ENCODE assay signal across 11 cellular contexts in genomic region chr2:103945083-103945482, GRCh38.
"Had no signal": no experiment of that assay in that cellular context is flagged by ENCODE, and none has a peak within 500 bp of the region (broad histone marks: within the 10 kb centered on the region; RNA-seq: fewer than 3 reads in every experiment).

No MANE protein-coding gene starts in this region.

- H3K4me3 Mint-ChIP-seq: GM23338, H9, HFFc6 had no signal

- DNase-seq: GM23248, GOT3, H7, H9, HCEC 1CT, HFFc6 had no signal

- FAIRE-seq: H1, H54 had no signal

- H3K9ac ChIP-seq: GM23248 had no signal

- H3K4me1 ChIP-seq: HAP-1 had no signal

- H2AFZ ChIP-seq: GM23248, GM23338 had no signal

- ATAC-seq: GM23338, HCT116 had no signal

- H3K27ac ChIP-seq: GM23248 had no signal

- H3K4me1 Mint-ChIP-seq: GM23338, H9 had no signal

- H3K27ac Mint-ChIP-seq: GM23338, H9, HFFc6 had no signal

- H3K36me3 ChIP-seq: HAP-1 had no signal

- H3K4me2 ChIP-seq: GM23338 had no signal

- H3K4me3 ChIP-seq: GM23248, GM23338, HAP-1 had no signal

- H3K9me3 ChIP-seq: HAP-1 had no signal
